ENCODE assay signal across 8 cellular contexts in the genomic region with DNA sequence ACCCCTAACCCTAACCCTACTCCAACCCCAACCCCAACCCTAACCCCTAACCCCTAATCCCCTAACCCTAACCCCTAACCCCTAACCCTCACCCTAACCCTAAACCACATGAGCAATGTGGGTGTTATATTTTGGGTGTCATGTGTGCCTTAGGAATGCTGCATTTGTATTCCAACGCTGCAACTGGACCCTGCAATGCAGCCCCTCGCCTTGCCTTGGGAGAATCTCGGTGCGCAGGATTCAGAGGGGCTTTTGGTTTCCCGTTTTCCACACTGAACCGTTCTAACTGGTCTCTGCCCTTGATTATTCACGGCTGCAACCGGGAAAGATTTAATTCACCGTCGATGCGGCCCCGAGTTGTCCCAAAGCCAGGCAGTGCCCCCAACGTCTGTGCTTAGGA. TPM values are rescaled to one million over a fixed set of nuclear protein-coding genes. Genes with fewer than 3 reads are reported as not detected.
DNase-seq lines count a peak whose midpoint lies in the region; ATAC-seq and TF ChIP-seq lines count a peak whose summit lies in the region.
"Not testable (repeated sequence)": the region's sequence is repeated elsewhere in the genome, so short reads cannot be mapped to it uniquely, and the experiment has no call there.

No MANE protein-coding gene starts in this region.

- BruUV-seq in PC-3 (replicated peaks; lab: Mats Ljungman, UMichigan), result not testable (repeated sequence)

- intact Hi-C loops in PC-3 (cut with micrococcal nuclease); tibial artery (cut with DNase I; ENCODE audit: low total_unique reads): not testable (repeated sequence)

- not testable (repeated sequence) for H2AFZ ChIP-seq in PC-3 (ENCODE audit: low read length)

- H3K27ac Mint-ChIP-seq in activated naive CD8-positive, alpha-beta T cell; nephron progenitor cell: not testable (repeated sequence)

- DNase-seq in PC-3 (peak; percentile 1), nephron progenitor cell (peak; percentile 7)
- DNase-seq in choroid plexus epithelial cell (ENCODE audit: low read depth); foreskin fibroblast; tibial artery: not testable (repeated sequence)

- H3F3A ChIP-seq in PC-3 (ENCODE audit: low read length, unreplicated experiment), result not testable (repeated sequence)

- H3K4me1 ChIP-seq in BLaER1; HEK293 (ENCODE audit: control insufficient read depth, insufficient read depth, low read length); PC-3 (ENCODE audit: insufficient read depth, low read length); tibial artery: not testable (repeated sequence)

- H4K20me1 ChIP-seq in BLaER1; PC-3 (ENCODE audit: low read length): not testable (repeated sequence)

- not testable (repeated sequence) for H3K9ac ChIP-seq in BLaER1; PC-3 (ENCODE audit: low read length)

- H3K36me3 ChIP-seq in BLaER1; HEK293 (ENCODE audit: control insufficient read depth in 2 of 2, insufficient read depth in 1 of 2, low read length in 2 of 2); PC-3 (ENCODE audit: low read depth, low read length); tibial artery: not testable (repeated sequence)

- H3K27me3 Mint-ChIP-seq in activated naive CD8-positive, alpha-beta T cell; nephron progenitor cell (ENCODE audit: low read depth, poor library complexity): not testable (repeated sequence)

- ATAC-seq in PC-3, result not testable (repeated sequence)

- not testable (repeated sequence) for H3K4me1 Mint-ChIP-seq in activated naive CD8-positive, alpha-beta T cell (ENCODE audit: low read depth); nephron progenitor cell

- H3K9me2 ChIP-seq in PC-3 (replicated peaks; ENCODE audit: low read length), result not testable (repeated sequence)

- not testable (repeated sequence) for H3K79me2 ChIP-seq in PC-3 (ENCODE audit: low read length)

- POLR2A ChIA-PET in HEK293 (lab: Yijun Ruan, JAX); PC-3 (lab: Charles Lee; ENCODE audit: unreplicated experiment): not testable (repeated sequence)

- TF ChIP-seq CTCF in HEK293 (tag by site-specific recombination; IDR thresholded peaks at IDR 0.05); PC-3 (conservative IDR thresholded peaks at IDR 0.05; ENCODE audit: low read depth, low read length); choroid plexus epithelial cell (conservative IDR thresholded peaks at IDR 0.05; ENCODE audit: low read depth, low read length); foreskin fibroblast (IDR thresholded peaks at IDR 0.05; ENCODE audit: low read depth, low read length); nephron progenitor cell (IDR thresholded peaks at IDR 0.05); tibial artery (IDR thresholded peaks at IDR 0.05): not testable (repeated sequence)

- H3K4me2 ChIP-seq in BLaER1; PC-3 (ENCODE audit: low read length): not testable (repeated sequence)

- CTCF ChIA-PET in HEK293 (lab: Yijun Ruan, JAX); PC-3 (lab: Charles Lee): not testable (repeated sequence)

- H3K9me3 Mint-ChIP-seq in activated naive CD8-positive, alpha-beta T cell (ENCODE audit: low read depth), result not testable (repeated sequence)
- H3K9me3 Mint-ChIP-seq in nephron progenitor cell, result peaks cover 10% of the 10 kb centered on the region

- H3K4me3 ChIP-seq in BLaER1 (peak overlapping the region; percentile 47; the same call in 1 of the 2 replicates), HEK293 (ENCODE audit: low read depth, low read length) (peak overlapping the region; percentile 24), choroid plexus epithelial cell (ENCODE audit: low read depth, low read length) (peak overlapping the region; percentile 44), foreskin fibroblast (ENCODE audit: low read depth in 1 of 2, low read length in 2 of 2) (peak overlapping the region; percentile 13 to 52), tibial artery (peak overlapping the region; percentile 34 to 36)
- H3K4me3 ChIP-seq in PC-3 (ENCODE audit: low read length), result not testable (repeated sequence)

- not testable (repeated sequence) for H3K9me3 ChIP-seq in BLaER1; HEK293 (ENCODE audit: control insufficient read depth, insufficient read depth, low read depth, low read length); PC-3 (ENCODE audit: low read length); tibial artery

- H3K4me3 Mint-ChIP-seq in activated naive CD8-positive, alpha-beta T cell, result peak overlapping the region; percentile 23
- H3K4me3 Mint-ChIP-seq in nephron progenitor cell, result peak overlapping the region; percentile 61

- H3K27ac ChIP-seq in BLaER1; HEK293 (ENCODE audit: extremely low read depth, low read depth, low read length); PC-3 (ENCODE audit: low read length); tibial artery: not testable (repeated sequence)

- not testable (repeated sequence) for H3K27me3 ChIP-seq in BLaER1; PC-3 (ENCODE audit: low read length); tibial artery

- H3K36me3 Mint-ChIP-seq in activated naive CD8-positive, alpha-beta T cell; nephron progenitor cell (ENCODE audit: low read depth): not testable (repeated sequence)

TF ChIP-seq in HEK293, 187 proteins besides CTCF, POLR2A, EP300 and RAD21:
- TF ChIP-seq ZNF530 (tag by site-specific recombination; IDR thresholded peaks at IDR 0.05; ENCODE audit: low read depth) (peak; percentile 85; the same call in 1 of the 2 replicates), ZBTB48 (tag by site-specific recombination; IDR thresholded peaks at IDR 0.05) (0 out of 2 replicates have a peak, but pooled peaks have one; percentile 53)

RNA-seq across cellular contexts. Expression of a gene that starts 45.3 kb away (rescaled TPM):
- total RNA-seq in PC-3 (2014; rRNA removed), result not detected in 2 replicates
